Comparison of ENCODE assay signal across 11 cellular contexts in the genomic region with DNA sequence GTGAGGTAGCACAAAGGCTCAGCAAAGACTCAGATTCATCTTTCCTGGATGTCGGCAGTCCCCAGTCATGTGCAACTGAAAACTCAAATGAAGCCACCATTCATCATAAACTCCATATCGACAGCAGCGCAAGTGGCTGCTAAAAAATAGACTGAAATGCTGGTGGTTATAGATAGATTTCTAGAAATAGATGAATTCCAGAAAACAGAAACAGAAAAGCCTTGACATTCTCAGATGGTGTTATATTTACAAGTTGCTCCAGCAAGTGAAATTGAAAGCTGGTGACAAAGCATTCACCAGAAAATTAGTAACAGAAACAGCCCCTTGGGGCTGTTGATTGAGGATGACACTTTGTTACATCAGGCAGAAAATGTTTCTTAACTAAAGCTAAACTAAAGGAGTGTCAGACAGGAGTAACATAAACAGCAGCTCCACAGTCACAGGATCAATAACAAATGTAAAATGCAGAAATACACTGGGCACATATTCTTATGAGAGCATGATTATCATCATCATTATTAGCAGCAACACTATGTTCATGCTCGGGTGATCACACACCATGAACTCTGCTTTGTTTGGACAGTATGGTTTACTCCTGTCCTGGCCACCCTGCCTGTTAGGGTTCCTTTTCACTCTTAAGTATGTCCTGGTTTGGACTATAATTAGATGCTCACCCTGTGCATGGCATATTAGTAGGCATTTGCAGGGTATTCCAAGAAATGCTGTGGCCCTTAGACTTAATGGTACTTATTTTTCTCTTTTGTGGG. TPM values are rescaled to one million over a fixed set of nuclear protein-coding genes. Genes with fewer than 3 reads are reported as not detected.
A peak's percentile ranks its signal among the peaks of the same experiment; 100 is the strongest.
DNase-seq lines count a peak whose midpoint lies in the region; ATAC-seq and TF ChIP-seq lines count a peak whose summit lies in the region.
"Had no signal": no experiment of that assay in that cellular context is flagged by ENCODE, and none has a peak within 500 bp of the region (broad histone marks: within the 10 kb centered on the region; RNA-seq: fewer than 3 reads in every experiment).

No MANE protein-coding gene starts in this region.

- TF ChIP-seq CTCF in glutamatergic neuron (IDR thresholded peaks at IDR 0.05; ENCODE audit: partially characterized antibody, unreplicated experiment) (no peak), suprapubic skin (IDR thresholded peaks at IDR 0.05) (no peak)

- H3K27me3 Mint-ChIP-seq in glutamatergic neuron (ENCODE audit: unreplicated experiment): peaks cover 1% of the 10 kb centered on the region

- peaks cover 6% of the 10 kb centered on the region for H3K9me3 Mint-ChIP-seq in glutamatergic neuron (ENCODE audit: unreplicated experiment)

- no peak for DNase-seq in glutamatergic neuron
- no peak for DNase-seq in suprapubic skin (ENCODE audit: low spot score in 2 of 2)
- DNase-seq in MG63: no peak
- DNase-seq: activated T-cell treated with anti-CD3 and anti-CD28 coated beads, Interleukin-2, amount 50 U/mL, for 1 hour; H7 had no signal

- no peak overlapping the region for H3K27ac ChIP-seq in suprapubic skin
- H3K27ac ChIP-seq: neutrophil, RWPE1 had no signal

- peak; percentile 75 for ATAC-seq in GM19023 (IDR thresholded peaks at IDR 0.05; ENCODE audit: unreplicated experiment)
- ATAC-seq in GM21619 (IDR thresholded peaks at IDR 0.05; ENCODE audit: unreplicated experiment): peak; percentile 97
- ATAC-seq in HG03139 (IDR thresholded peaks at IDR 0.05; ENCODE audit: unreplicated experiment): peak; percentile 76
- no peak for ATAC-seq in SK-N-SH treated with all-trans-retinoic acid at 6 μM for 48 hours

- no peaks in the 10 kb centered on the region for H3K27me3 ChIP-seq in suprapubic skin
- H3K27me3 ChIP-seq in MG63: no peaks in the 10 kb centered on the region
- H3K27me3 ChIP-seq: neutrophil had no signal

- WGBS in suprapubic skin: 85% methylated on average over 4 of the region's 4 CpGs

- H3K36me3 Mint-ChIP-seq in glutamatergic neuron (ENCODE audit: unreplicated experiment): peaks cover 13% of the 10 kb centered on the region

- TF ChIP-seq EP300 in suprapubic skin (IDR thresholded peaks at IDR 0.05): no peak

- H3K36me3 ChIP-seq in suprapubic skin: no peaks in the 10 kb centered on the region
- H3K36me3 ChIP-seq in MG63: no peaks in the 10 kb centered on the region
- H3K36me3 ChIP-seq: neutrophil had no signal

- TF ChIP-seq POLR2A in suprapubic skin (IDR thresholded peaks at IDR 0.05): no peak

- H3K27ac Mint-ChIP-seq in glutamatergic neuron (ENCODE audit: unreplicated experiment): peak overlapping the region; percentile 1

- no peak overlapping the region for H3K4me3 Mint-ChIP-seq in glutamatergic neuron (ENCODE audit: unreplicated experiment)

- H3K9me3 ChIP-seq in suprapubic skin (no peaks in the 10 kb centered on the region), MG63 (no peaks in the 10 kb centered on the region)
- H3K9me3 ChIP-seq: neutrophil had no signal

- H3K4me1 Mint-ChIP-seq in glutamatergic neuron (ENCODE audit: low read depth, unreplicated experiment): no peaks in the 10 kb centered on the region

- H3K4me1 ChIP-seq in suprapubic skin: no peaks in the 10 kb centered on the region

- H3K4me3 ChIP-seq in suprapubic skin (no peak overlapping the region), MG63 (no peak overlapping the region)

TF ChIP-seq in SK-N-SH treated with all-trans-retinoic acid at 6 μM for 48 hours, 23 proteins besides CTCF, POLR2A, EP300 and RAD21:
- no peak for TF ChIP-seq OSR1 (CRISPR knock-in tag; IDR thresholded peaks at IDR 0.05)
- no peak for TF ChIP-seq PPARA (CRISPR knock-in tag; IDR thresholded peaks at IDR 0.05; ENCODE audit: borderline replicate concordance)
- TF ChIP-seq, protein P1, sequence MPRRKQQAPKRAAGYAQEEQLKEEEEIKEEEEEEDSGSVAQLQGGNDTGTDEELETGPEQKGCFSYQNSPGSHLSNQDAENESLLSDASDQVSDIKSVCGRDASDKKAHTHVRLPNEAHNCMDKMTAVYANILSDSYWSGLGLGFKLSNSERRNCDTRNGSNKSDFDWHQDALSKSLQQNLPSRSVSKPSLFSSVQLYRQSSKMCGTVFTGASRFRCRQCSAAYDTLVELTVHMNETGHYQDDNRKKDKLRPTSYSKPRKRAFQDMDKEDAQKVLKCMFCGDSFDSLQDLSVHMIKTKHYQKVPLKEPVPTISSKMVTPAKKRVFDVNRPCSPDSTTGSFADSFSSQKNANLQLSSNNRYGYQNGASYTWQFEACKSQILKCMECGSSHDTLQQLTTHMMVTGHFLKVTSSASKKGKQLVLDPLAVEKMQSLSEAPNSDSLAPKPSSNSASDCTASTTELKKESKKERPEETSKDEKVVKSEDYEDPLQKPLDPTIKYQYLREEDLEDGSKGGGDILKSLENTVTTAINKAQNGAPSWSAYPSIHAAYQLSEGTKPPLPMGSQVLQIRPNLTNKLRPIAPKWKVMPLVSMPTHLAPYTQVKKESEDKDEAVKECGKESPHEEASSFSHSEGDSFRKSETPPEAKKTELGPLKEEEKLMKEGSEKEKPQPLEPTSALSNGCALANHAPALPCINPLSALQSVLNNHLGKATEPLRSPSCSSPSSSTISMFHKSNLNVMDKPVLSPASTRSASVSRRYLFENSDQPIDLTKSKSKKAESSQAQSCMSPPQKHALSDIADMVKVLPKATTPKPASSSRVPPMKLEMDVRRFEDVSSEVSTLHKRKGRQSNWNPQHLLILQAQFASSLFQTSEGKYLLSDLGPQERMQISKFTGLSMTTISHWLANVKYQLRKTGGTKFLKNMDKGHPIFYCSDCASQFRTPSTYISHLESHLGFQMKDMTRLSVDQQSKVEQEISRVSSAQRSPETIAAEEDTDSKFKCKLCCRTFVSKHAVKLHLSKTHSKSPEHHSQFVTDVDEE (CRISPR knock-in tag; IDR thresholded peaks at IDR 0.05): no peak
- TF ChIP-seq ZFP3 (CRISPR knock-in tag; IDR thresholded peaks at IDR 0.05): no peak
- TF ChIP-seq ZC3H10 (CRISPR knock-in tag; IDR thresholded peaks at IDR 0.05): no peak
- TF ChIP-seq ZNF565 (CRISPR knock-in tag; conservative IDR thresholded peaks at IDR 0.05; ENCODE audit: low read depth): no peak
- TF ChIP-seq SNAI2 (CRISPR knock-in tag; IDR thresholded peaks at IDR 0.05): no peak
- no peak for TF ChIP-seq GLIS3 (CRISPR knock-in tag; IDR thresholded peaks at IDR 0.05)
- no peak for TF ChIP-seq ZNF70 (CRISPR knock-in tag; IDR thresholded peaks at IDR 0.05)
- no peak for TF ChIP-seq BACH2 (CRISPR knock-in tag; IDR thresholded peaks at IDR 0.05; ENCODE audit: borderline replicate concordance)
- no peak for TF ChIP-seq ZFP30 (CRISPR knock-in tag; IDR thresholded peaks at IDR 0.05)

RNA-seq across cellular contexts. Expression of a gene that starts 36.4 kb away (rescaled TPM):
- 22.4 TPM for total RNA-seq in glutamatergic neuron (ENCODE audit: unreplicated experiment)
- total RNA-seq in suprapubic skin: 1 to 10 TPM in 2 of 4 donors, under 1 TPM in 2; 0.34 to 1.1 (median 0.95) TPM
- not detected in 2 replicates for total RNA-seq in MG63 (2014; rRNA removed; shearing (Covaris generic); ENCODE audit: low replicate concordance)

Comparison
In these comparisons a context has a peak if more than half of its experiments do, and no peak if none do; other contexts are left out.
1. RNA of a gene that starts 36.4 kb away (total RNA-seq): 22.4 TPM in glutamatergic neuron (single experiment); 0.34 to 1.1 TPM in suprapubic skin and not detected in MG63; every median in the first group is over 10 times any median in the second.